16 cellular contexts compared by ENCODE assay signal in the genomic region with DNA sequence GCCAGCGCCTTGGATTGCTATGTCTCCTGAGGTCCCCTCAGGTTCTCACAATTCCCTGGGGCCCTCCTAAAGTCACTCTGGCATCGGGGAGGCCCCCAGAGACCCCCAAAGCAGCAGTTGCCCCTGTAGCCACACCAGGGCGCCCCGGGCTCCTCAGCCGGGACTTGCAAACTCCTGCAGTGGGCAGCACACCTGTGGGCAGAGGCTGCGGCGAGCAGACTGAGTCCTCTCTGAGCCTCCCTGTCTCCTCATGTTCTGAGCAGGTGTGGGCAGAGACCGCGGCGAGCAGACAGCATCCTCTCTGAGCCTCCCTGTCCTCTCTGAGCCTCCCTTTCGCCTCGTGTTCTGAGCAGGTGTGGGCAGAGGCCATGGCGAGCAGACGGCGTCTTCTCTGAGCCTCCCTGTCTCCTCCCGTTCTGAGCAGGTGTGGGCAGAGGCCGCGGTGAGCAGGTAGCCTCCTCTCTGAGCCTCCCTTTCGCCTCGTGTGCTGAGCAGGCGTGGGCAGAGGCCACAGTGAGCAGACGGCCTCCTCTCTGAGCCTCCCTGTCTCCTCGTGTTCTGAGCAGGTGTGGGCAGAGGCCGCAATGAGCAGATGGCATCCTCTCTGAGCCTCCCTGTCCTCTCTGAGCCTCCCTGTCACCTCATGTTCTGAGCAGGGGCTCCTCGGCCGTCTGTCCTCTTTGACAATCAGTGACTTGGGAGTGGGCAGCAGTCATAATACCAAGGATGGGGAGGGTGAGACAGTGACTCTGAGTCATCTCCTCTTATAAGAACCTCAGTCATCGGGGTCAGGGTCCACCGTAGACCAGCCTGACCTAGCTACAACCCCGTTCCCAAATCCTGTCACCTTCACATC.
A peak's percentile ranks its signal among the peaks of the same experiment; 100 is the strongest.
DNase-seq lines count a peak whose midpoint lies in the region; TF ChIP-seq lines count a peak whose summit lies in the region.
"Had no signal": no experiment of that assay in that cellular context is flagged by ENCODE, and none has a peak within 500 bp of the region (broad histone marks: within the 10 kb centered on the region; RNA-seq: fewer than 3 reads in every experiment).

No MANE protein-coding gene starts in this region.

- H3K36me3 Mint-ChIP-seq in osteocyte (ENCODE audit: unreplicated experiment): no peaks in the 10 kb centered on the region
- H3K36me3 Mint-ChIP-seq: CD4-positive, alpha-beta memory T cell had no signal

- H3K4me3 Mint-ChIP-seq in osteocyte (ENCODE audit: unreplicated experiment): no peak overlapping the region
- H3K4me3 Mint-ChIP-seq: B cell; CD4-positive, alpha-beta memory T cell; H9 had no signal

- H3K27me3 ChIP-seq in H7 (ENCODE audit: control insufficient read depth, insufficient read depth, low read length): no peaks in the 10 kb centered on the region; the same call in 1 of the 2 replicates

- H3K27ac Mint-ChIP-seq in osteocyte (ENCODE audit: unreplicated experiment): no peak overlapping the region
- H3K27ac Mint-ChIP-seq: B cell; CD4-positive, alpha-beta memory T cell had no signal

- DNase-seq in activated CD8-positive, alpha-beta memory T cell treated with anti-CD3 and anti-CD28 coated beads for 24 hours: peak; percentile 47
- DNase-seq in activated CD8-positive, alpha-beta memory T cell treated with anti-CD3 and anti-CD28 coated beads, Interleukin-2, amount 50 U/mL, for 4 hours: no peak
- DNase-seq in H7 (peak; percentile 13), osteocyte (ENCODE audit: extremely low spot score, unreplicated experiment) (peak; percentile 82), cerebellar cortex (ENCODE audit: low spot score) (no peak), mesenteric fat pad (ENCODE audit: low spot score) (no peak), inferior parietal cortex (ENCODE audit: extremely low spot score) (no peak)
- DNase-seq: C1 segment of cervical spinal cord; Calu3; CD4-positive, alpha-beta memory T cell; DMS53; DMS79 treated with DMSO at 0.1 percent for 48 hours; GF-D8; GOT3; H9 had no signal

- no peaks in the 10 kb centered on the region for H3K4me1 Mint-ChIP-seq in osteocyte (ENCODE audit: unreplicated experiment)
- H3K4me1 Mint-ChIP-seq: B cell; CD4-positive, alpha-beta memory T cell had no signal

- no peaks in the 10 kb centered on the region for H3K27me3 Mint-ChIP-seq in osteocyte (ENCODE audit: unreplicated experiment)
- H3K27me3 Mint-ChIP-seq: B cell; CD4-positive, alpha-beta memory T cell had no signal

- peaks cover 35% of the 10 kb centered on the region for H3K9me3 Mint-ChIP-seq in osteocyte (ENCODE audit: unreplicated experiment)

- no peak overlapping the region for H3K4me3 ChIP-seq in H7 (ENCODE audit: insufficient read depth, low read depth, low read length)

- no peaks in the 10 kb centered on the region for H3K36me3 ChIP-seq in H7 (replicated peaks; ENCODE audit: control insufficient read depth, insufficient read depth, low read length)

- no peak for TF ChIP-seq CTCF in osteocyte (IDR thresholded peaks at IDR 0.05)

Comparison
In these comparisons a context has a peak if more than half of its experiments do, and no peak if none do; other contexts are left out.
1. DNase-seq: peak in activated CD8-positive, alpha-beta memory T cell treated with anti-CD3 and anti-CD28 coated beads for 24 hours (single experiment), H7 (single experiment) and osteocyte (single experiment); none in activated CD8-positive, alpha-beta memory T cell treated with anti-CD3 and anti-CD28 coated beads, Interleukin-2, amount 50 U/mL, for 4 hours (single experiment), cerebellar cortex (single experiment), mesenteric fat pad (single experiment) and inferior parietal cortex (single experiment).